In the genomic region with DNA sequence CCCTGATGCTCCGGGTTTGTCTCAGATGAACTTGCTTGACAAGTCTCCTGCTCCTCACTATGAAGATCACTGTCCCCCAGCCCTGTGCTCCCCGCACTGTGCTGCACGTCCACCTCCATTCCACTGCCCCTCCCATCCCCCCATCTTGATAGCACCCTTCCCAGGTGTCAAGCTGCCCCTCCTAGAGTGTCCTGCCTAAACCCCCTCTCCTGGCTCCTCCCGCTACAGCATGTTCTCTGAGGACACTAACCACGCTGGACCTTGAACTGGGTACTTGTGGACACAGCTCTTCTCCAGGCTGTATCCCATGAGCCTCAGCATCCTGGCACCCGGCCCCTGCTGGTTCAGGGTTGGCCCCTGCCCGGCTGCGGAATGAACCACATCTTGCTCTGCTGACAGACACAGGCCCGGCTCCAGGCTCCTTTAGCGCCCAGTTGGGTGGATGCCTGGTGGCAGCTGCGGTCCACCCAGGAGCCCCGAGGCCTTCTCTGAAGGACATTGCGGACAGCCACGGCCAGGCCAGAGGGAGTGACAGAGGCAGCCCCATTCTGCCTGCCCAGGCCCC, we compare ENCODE assay signal across 1 cellular context.
TF ChIP-seq lines count a peak whose summit lies in the region.

No MANE protein-coding gene starts in this region.

TF ChIP-seq in HepG2, 621 proteins besides CTCF, POLR2A, EP300 and RAD21 (continued from another document and continues in another):
- TF ChIP-seq, protein P1, sequence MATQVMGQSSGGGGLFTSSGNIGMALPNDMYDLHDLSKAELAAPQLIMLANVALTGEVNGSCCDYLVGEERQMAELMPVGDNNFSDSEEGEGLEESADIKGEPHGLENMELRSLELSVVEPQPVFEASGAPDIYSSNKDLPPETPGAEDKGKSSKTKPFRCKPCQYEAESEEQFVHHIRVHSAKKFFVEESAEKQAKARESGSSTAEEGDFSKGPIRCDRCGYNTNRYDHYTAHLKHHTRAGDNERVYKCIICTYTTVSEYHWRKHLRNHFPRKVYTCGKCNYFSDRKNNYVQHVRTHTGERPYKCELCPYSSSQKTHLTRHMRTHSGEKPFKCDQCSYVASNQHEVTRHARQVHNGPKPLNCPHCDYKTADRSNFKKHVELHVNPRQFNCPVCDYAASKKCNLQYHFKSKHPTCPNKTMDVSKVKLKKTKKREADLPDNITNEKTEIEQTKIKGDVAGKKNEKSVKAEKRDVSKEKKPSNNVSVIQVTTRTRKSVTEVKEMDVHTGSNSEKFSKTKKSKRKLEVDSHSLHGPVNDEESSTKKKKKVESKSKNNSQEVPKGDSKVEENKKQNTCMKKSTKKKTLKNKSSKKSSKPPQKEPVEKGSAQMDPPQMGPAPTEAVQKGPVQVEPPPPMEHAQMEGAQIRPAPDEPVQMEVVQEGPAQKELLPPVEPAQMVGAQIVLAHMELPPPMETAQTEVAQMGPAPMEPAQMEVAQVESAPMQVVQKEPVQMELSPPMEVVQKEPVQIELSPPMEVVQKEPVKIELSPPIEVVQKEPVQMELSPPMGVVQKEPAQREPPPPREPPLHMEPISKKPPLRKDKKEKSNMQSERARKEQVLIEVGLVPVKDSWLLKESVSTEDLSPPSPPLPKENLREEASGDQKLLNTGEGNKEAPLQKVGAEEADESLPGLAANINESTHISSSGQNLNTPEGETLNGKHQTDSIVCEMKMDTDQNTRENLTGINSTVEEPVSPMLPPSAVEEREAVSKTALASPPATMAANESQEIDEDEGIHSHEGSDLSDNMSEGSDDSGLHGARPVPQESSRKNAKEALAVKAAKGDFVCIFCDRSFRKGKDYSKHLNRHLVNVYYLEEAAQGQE (IDR thresholded peaks at IDR 0.05; ENCODE audit: borderline replicate concordance in 1 of 2, low read depth in 1 of 2, low read length in 2 of 2), result no peak
- TF ChIP-seq, protein P2, sequence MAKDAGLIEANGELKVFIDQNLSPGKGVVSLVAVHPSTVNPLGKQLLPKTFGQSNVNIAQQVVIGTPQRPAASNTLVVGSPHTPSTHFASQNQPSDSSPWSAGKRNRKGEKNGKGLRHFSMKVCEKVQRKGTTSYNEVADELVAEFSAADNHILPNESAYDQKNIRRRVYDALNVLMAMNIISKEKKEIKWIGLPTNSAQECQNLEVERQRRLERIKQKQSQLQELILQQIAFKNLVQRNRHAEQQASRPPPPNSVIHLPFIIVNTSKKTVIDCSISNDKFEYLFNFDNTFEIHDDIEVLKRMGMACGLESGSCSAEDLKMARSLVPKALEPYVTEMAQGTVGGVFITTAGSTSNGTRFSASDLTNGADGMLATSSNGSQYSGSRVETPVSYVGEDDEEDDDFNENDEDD (CRISPR knock-in tag; IDR thresholded peaks at IDR 0.05; ENCODE audit: borderline replicate concordance), result peak; percentile 61; the same call in 1 of the 2 replicates
- TF ChIP-seq ZBTB20 (CRISPR knock-in tag; IDR thresholded peaks at IDR 0.05; ENCODE audit: borderline replicate concordance, low read depth), result peak; percentile 56; the same call in 1 of the 2 replicates
- TF ChIP-seq KLF16 (CRISPR knock-in tag; IDR thresholded peaks at IDR 0.05), result peak in 1 of 2 experiments; percentile 48; a peak in 1 of 4 replicates
- no peak for TF ChIP-seq ZNF24 (IDR thresholded peaks at IDR 0.05)
- peak; percentile 39; the same call in 1 of the 2 replicates for TF ChIP-seq ETV5 (CRISPR knock-in tag; IDR thresholded peaks at IDR 0.05; ENCODE audit: borderline replicate concordance)
- no peak for TF ChIP-seq STAG1 (CRISPR knock-in tag; IDR thresholded peaks at IDR 0.05)
- TF ChIP-seq YEATS2 (CRISPR knock-in tag; IDR thresholded peaks at IDR 0.05; ENCODE audit: borderline replicate concordance), result peak; percentile 53; the same call in 1 of the 2 replicates
- peak; percentile 47 for TF ChIP-seq TAF15 (IDR thresholded peaks at IDR 0.05; ENCODE audit: low read depth, low read length, poor library complexity, severe bottlenecking)
- TF ChIP-seq, protein P3, sequence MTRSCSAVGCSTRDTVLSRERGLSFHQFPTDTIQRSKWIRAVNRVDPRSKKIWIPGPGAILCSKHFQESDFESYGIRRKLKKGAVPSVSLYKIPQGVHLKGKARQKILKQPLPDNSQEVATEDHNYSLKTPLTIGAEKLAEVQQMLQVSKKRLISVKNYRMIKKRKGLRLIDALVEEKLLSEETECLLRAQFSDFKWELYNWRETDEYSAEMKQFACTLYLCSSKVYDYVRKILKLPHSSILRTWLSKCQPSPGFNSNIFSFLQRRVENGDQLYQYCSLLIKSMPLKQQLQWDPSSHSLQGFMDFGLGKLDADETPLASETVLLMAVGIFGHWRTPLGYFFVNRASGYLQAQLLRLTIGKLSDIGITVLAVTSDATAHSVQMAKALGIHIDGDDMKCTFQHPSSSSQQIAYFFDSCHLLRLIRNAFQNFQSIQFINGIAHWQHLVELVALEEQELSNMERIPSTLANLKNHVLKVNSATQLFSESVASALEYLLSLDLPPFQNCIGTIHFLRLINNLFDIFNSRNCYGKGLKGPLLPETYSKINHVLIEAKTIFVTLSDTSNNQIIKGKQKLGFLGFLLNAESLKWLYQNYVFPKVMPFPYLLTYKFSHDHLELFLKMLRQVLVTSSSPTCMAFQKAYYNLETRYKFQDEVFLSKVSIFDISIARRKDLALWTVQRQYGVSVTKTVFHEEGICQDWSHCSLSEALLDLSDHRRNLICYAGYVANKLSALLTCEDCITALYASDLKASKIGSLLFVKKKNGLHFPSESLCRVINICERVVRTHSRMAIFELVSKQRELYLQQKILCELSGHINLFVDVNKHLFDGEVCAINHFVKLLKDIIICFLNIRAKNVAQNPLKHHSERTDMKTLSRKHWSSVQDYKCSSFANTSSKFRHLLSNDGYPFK (CRISPR knock-in tag; IDR thresholded peaks at IDR 0.05; ENCODE audit: borderline replicate concordance), result peak; percentile 66; the same call in 1 of the 2 replicates
- TF ChIP-seq SNAI1 (CRISPR knock-in tag; IDR thresholded peaks at IDR 0.05; ENCODE audit: borderline replicate concordance), result no peak
- no peak for TF ChIP-seq CAMTA2 (CRISPR knock-in tag; IDR thresholded peaks at IDR 0.05; ENCODE audit: borderline replicate concordance)
- TF ChIP-seq, protein P4, sequence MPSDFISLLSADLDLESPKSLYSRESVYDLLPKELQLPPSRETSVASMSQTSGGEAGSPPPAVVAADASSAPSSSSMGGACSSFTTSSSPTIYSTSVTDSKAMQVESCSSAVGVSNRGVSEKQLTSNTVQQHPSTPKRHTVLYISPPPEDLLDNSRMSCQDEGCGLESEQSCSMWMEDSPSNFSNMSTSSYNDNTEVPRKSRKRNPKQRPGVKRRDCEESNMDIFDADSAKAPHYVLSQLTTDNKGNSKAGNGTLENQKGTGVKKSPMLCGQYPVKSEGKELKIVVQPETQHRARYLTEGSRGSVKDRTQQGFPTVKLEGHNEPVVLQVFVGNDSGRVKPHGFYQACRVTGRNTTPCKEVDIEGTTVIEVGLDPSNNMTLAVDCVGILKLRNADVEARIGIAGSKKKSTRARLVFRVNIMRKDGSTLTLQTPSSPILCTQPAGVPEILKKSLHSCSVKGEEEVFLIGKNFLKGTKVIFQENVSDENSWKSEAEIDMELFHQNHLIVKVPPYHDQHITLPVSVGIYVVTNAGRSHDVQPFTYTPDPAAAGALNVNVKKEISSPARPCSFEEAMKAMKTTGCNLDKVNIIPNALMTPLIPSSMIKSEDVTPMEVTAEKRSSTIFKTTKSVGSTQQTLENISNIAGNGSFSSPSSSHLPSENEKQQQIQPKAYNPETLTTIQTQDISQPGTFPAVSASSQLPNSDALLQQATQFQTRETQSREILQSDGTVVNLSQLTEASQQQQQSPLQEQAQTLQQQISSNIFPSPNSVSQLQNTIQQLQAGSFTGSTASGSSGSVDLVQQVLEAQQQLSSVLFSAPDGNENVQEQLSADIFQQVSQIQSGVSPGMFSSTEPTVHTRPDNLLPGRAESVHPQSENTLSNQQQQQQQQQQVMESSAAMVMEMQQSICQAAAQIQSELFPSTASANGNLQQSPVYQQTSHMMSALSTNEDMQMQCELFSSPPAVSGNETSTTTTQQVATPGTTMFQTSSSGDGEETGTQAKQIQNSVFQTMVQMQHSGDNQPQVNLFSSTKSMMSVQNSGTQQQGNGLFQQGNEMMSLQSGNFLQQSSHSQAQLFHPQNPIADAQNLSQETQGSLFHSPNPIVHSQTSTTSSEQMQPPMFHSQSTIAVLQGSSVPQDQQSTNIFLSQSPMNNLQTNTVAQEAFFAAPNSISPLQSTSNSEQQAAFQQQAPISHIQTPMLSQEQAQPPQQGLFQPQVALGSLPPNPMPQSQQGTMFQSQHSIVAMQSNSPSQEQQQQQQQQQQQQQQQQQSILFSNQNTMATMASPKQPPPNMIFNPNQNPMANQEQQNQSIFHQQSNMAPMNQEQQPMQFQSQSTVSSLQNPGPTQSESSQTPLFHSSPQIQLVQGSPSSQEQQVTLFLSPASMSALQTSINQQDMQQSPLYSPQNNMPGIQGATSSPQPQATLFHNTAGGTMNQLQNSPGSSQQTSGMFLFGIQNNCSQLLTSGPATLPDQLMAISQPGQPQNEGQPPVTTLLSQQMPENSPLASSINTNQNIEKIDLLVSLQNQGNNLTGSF (CRISPR knock-in tag; IDR thresholded peaks at IDR 0.05), result no peak
- TF ChIP-seq, protein P5, sequence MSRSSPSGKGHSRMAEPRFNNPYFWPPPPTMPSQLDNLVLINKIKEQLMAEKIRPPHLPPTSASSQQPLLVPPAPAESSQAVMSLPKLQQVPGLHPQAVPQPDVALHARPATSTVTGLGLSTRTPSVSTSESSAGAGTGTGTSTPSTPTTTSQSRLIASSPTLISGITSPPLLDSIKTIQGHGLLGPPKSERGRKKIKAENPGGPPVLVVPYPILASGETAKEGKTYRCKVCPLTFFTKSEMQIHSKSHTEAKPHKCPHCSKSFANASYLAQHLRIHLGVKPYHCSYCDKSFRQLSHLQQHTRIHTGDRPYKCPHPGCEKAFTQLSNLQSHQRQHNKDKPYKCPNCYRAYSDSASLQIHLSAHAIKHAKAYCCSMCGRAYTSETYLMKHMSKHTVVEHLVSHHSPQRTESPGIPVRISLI (CRISPR knock-in tag; IDR thresholded peaks at IDR 0.05; ENCODE audit: borderline replicate concordance), result peak; percentile 59; the same call in 1 of the 2 replicates
- no peak for TF ChIP-seq WIZ (CRISPR knock-in tag; IDR thresholded peaks at IDR 0.05)
- TF ChIP-seq, protein P6, sequence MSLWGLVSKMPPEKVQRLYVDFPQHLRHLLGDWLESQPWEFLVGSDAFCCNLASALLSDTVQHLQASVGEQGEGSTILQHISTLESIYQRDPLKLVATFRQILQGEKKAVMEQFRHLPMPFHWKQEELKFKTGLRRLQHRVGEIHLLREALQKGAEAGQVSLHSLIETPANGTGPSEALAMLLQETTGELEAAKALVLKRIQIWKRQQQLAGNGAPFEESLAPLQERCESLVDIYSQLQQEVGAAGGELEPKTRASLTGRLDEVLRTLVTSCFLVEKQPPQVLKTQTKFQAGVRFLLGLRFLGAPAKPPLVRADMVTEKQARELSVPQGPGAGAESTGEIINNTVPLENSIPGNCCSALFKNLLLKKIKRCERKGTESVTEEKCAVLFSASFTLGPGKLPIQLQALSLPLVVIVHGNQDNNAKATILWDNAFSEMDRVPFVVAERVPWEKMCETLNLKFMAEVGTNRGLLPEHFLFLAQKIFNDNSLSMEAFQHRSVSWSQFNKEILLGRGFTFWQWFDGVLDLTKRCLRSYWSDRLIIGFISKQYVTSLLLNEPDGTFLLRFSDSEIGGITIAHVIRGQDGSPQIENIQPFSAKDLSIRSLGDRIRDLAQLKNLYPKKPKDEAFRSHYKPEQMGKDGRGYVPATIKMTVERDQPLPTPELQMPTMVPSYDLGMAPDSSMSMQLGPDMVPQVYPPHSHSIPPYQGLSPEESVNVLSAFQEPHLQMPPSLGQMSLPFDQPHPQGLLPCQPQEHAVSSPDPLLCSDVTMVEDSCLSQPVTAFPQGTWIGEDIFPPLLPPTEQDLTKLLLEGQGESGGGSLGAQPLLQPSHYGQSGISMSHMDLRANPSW (CRISPR knock-in tag; IDR thresholded peaks at IDR 0.05; ENCODE audit: borderline replicate concordance), result no peak
- peak; percentile 82; the same call in 1 of the 2 replicates for TF ChIP-seq ZNF292 (CRISPR knock-in tag; IDR thresholded peaks at IDR 0.05; ENCODE audit: borderline replicate concordance, low read depth)
- no peak; the same call in 1 of the 2 replicates for TF ChIP-seq MTF2 (CRISPR knock-in tag; IDR thresholded peaks at IDR 0.05; ENCODE audit: borderline replicate concordance)
- peak; percentile 65 for TF ChIP-seq RARA (CRISPR knock-in tag; IDR thresholded peaks at IDR 0.05)
- TF ChIP-seq, protein P7, sequence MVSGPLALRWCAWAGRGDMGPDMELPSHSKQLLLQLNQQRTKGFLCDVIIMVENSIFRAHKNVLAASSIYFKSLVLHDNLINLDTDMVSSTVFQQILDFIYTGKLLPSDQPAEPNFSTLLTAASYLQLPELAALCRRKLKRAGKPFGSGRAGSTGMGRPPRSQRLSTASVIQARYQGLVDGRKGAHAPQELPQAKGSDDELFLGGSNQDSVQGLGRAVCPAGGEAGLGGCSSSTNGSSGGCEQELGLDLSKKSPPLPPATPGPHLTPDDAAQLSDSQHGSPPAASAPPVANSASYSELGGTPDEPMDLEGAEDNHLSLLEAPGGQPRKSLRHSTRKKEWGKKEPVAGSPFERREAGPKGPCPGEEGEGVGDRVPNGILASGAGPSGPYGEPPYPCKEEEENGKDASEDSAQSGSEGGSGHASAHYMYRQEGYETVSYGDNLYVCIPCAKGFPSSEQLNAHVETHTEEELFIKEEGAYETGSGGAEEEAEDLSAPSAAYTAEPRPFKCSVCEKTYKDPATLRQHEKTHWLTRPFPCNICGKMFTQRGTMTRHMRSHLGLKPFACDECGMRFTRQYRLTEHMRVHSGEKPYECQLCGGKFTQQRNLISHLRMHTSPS (CRISPR knock-in tag; IDR thresholded peaks at IDR 0.05; ENCODE audit: low read depth), result peak; percentile 95
- no peak for TF ChIP-seq ZNF326 (CRISPR knock-in tag; IDR thresholded peaks at IDR 0.05; ENCODE audit: borderline replicate concordance)
- peak; percentile 84 for TF ChIP-seq RCOR2 (CRISPR knock-in tag; IDR thresholded peaks at IDR 0.05)
- TF ChIP-seq GZF1 (CRISPR knock-in tag; IDR thresholded peaks at IDR 0.05), result peak; percentile 78
- TF ChIP-seq ZNF205 (CRISPR knock-in tag; IDR thresholded peaks at IDR 0.05), result no peak; the same call in 1 of the 2 replicates
- TF ChIP-seq, protein P8, sequence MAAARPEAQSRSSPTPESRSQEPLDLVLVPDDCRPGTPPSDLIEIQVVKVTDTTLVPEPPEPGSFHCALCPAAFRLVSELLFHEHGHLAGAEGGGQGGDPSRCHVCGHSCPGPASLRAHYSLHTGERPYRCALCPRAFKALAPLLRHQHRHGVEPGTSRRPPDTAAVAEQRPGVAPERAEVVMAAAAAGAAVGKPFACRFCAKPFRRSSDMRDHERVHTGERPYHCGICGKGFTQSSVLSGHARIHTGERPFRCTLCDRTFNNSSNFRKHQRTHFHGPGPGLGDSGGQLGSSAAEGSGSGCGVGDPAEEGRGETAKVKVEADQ (CRISPR knock-in tag; IDR thresholded peaks at IDR 0.05; ENCODE audit: borderline replicate concordance), result no peak; the same call in 1 of the 2 replicates
- TF ChIP-seq SMYD3 (CRISPR knock-in tag; IDR thresholded peaks at IDR 0.05), result no peak
- TF ChIP-seq MXI1 (IDR thresholded peaks at IDR 0.05; ENCODE audit: borderline replicate concordance, low read depth, low read length), result peak; percentile 67; the same call in 1 of the 3 replicates
- peak; percentile 47; the same call in 1 of the 2 replicates for TF ChIP-seq SPEN (CRISPR knock-in tag; IDR thresholded peaks at IDR 0.05; ENCODE audit: low read depth)
- TF ChIP-seq, protein P9, sequence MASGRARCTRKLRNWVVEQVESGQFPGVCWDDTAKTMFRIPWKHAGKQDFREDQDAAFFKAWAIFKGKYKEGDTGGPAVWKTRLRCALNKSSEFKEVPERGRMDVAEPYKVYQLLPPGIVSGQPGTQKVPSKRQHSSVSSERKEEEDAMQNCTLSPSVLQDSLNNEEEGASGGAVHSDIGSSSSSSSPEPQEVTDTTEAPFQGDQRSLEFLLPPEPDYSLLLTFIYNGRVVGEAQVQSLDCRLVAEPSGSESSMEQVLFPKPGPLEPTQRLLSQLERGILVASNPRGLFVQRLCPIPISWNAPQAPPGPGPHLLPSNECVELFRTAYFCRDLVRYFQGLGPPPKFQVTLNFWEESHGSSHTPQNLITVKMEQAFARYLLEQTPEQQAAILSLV (CRISPR knock-in tag; IDR thresholded peaks at IDR 0.05; ENCODE audit: borderline replicate concordance), result no peak
